Comparison of ENCODE assay signal across 13 cellular contexts in genomic region chr5:159448-160172, GRCh38. TPM values are rescaled to one million over a fixed set of nuclear protein-coding genes. Genes with fewer than 3 reads are reported as not detected.
DNase-seq lines count a peak whose midpoint lies in the region; ATAC-seq, FAIRE-seq and TF ChIP-seq lines count a peak whose summit lies in the region.
"Had no signal": no experiment of that assay in that cellular context is flagged by ENCODE, and none has a peak within 500 bp of the region (broad histone marks: within the 10 kb centered on the region; RNA-seq: fewer than 3 reads in every experiment).

No MANE protein-coding gene starts in this region.

- H3K79me2 ChIP-seq in HepG2 (ENCODE audit: insufficient read depth, low read length): no peaks in the 10 kb centered on the region

- no peak for TF ChIP-seq POLR2A in right lobe of liver (IDR thresholded peaks at IDR 0.05)
- TF ChIP-seq POLR2A in HepG2 (IDR thresholded peaks at IDR 0.05; ENCODE audit: insufficient read depth in 1 of 2, low read depth in 2 of 2, low read length in 2 of 2): no peak
- no peak for TF ChIP-seq POLR2A in uterus (IDR thresholded peaks at IDR 0.05)
- no peak for TF ChIP-seq POLR2A in GM12891 (IDR thresholded peaks at IDR 0.05; ENCODE audit: low read depth, low read length)

- TF ChIP-seq RAD21 in HepG2 (CRISPR knock-in tag; IDR thresholded peaks at IDR 0.05): no peak

- FAIRE-seq in HepG2 (lab: Jason Lieb, UNC) (no peak), GM12891 (lab: Jason Lieb, UNC) (no peak)

- no peak overlapping the region for H3K4me3 ChIP-seq in right lobe of liver
- no peak overlapping the region for H3K4me3 ChIP-seq in HepG2 (replicated peaks in 1 of 3; ENCODE audit: insufficient read depth in 1 of 3, low read depth in 2 of 3, low read length in 3 of 3)
- no peak overlapping the region for H3K4me3 ChIP-seq in adipocyte (ENCODE audit: low read length)
- no peak overlapping the region for H3K4me3 ChIP-seq in upper lobe of right lung
- H3K4me3 ChIP-seq in uterus: no peak overlapping the region
- H3K4me3 ChIP-seq: left lung had no signal

- intact Hi-C loops in right lobe of liver (cut with DNase I) (no loop called here), HepG2 (cut with micrococcal nuclease; ENCODE audit: unreplicated experiment) (no loop called here), upper lobe of right lung (cut with DNase I) (no loop called here), uterus (cut with DNase I; ENCODE audit: low total_unique reads) (no loop called here)

- ATAC-seq in right lobe of liver (no peak), HepG2 (no peak), upper lobe of right lung (no peak)
- ATAC-seq: left lung had no signal

- no peaks in the 10 kb centered on the region for H3K36me3 ChIP-seq in right lobe of liver
- no peaks in the 10 kb centered on the region for H3K36me3 ChIP-seq in HepG2 (replicated peaks in 1 of 2; ENCODE audit: control insufficient read depth in 1 of 2, insufficient read depth in 2 of 2, low read length in 2 of 2)
- no peaks in the 10 kb centered on the region for H3K36me3 ChIP-seq in adipocyte (ENCODE audit: control insufficient read depth, insufficient read depth, low read length, severe bottlenecking)
- no peaks in the 10 kb centered on the region for H3K36me3 ChIP-seq in upper lobe of right lung
- no peaks in the 10 kb centered on the region for H3K36me3 ChIP-seq in uterus
- H3K36me3 ChIP-seq: left lung had no signal

- no peaks in the 10 kb centered on the region for H3K4me1 ChIP-seq in right lobe of liver
- H3K4me1 ChIP-seq in HepG2 (ENCODE audit: insufficient read depth, low read length): no peaks in the 10 kb centered on the region
- no peaks in the 10 kb centered on the region for H3K4me1 ChIP-seq in adipocyte (ENCODE audit: control insufficient read depth, insufficient read depth, low read length)
- H3K4me1 ChIP-seq in upper lobe of right lung: no peaks in the 10 kb centered on the region
- no peaks in the 10 kb centered on the region for H3K4me1 ChIP-seq in uterus
- H3K4me1 ChIP-seq: left lung had no signal

- H3K27ac ChIP-seq in right lobe of liver (no peak overlapping the region), HepG2 (ENCODE audit: extremely low read length, insufficient read depth, low read length) (no peak overlapping the region), upper lobe of right lung (no peak overlapping the region), uterus (no peak overlapping the region)
- H3K27ac ChIP-seq: left lung had no signal

- no TSS peak for BruUV-seq in HepG2 (replicated peaks; lab: Mats Ljungman, UMichigan)

- POLR2A ChIA-PET in HepG2 (lab: Yijun Ruan, JAX): no interaction called here

- peak in 2 of 3 donors; percentile 18 to 31 for DNase-seq in right lobe of liver
- no peak for DNase-seq in HepG2 (ENCODE audit: low spot score)
- peak; percentile 33 for DNase-seq in adipocyte (ENCODE audit: low read depth)
- DNase-seq in hepatic stellate cell (ENCODE audit: low spot score): peak; percentile 72
- peak; percentile 47 for DNase-seq in upper lobe of right lung
- DNase-seq in uterus: no peak
- no peak for DNase-seq in GM12891 (ENCODE audit: insufficient read length, low spot score)
- no peak for DNase-seq in stimulated activated naive CD4-positive, alpha-beta T cell treated with Interleukin-2 at 50 U/mL for 16 hours (lab: John Stamatoyannopoulos, UW)
- DNase-seq: activated CD4-positive, alpha-beta memory T cell treated with anti-CD3 and anti-CD28 coated beads for 36 hours; activated naive CD4-positive, alpha-beta T cell treated with anti-CD3 and anti-CD28 coated beads, Interleukin-2, amount 50 U/mL, for 16 hours had no signal

- no peak overlapping the region for H3K4me2 ChIP-seq in HepG2 (ENCODE audit: low read depth, low read length)

- H4K20me1 ChIP-seq in HepG2 (ENCODE audit: insufficient read depth, low read length): no peaks in the 10 kb centered on the region

- WGBS in right lobe of liver (ENCODE audit: insufficient coverage, low coverage, low lambda C conversion rate, missing lambda C conversion rate): 59% methylated on average over 13 of the region's 19 CpGs
- 14% methylated on average over 18 of the region's 19 CpGs for WGBS in HepG2 (ENCODE audit: low lambda C conversion rate)

- H2AFZ ChIP-seq in HepG2 (ENCODE audit: low read length): no peak overlapping the region

- TF ChIP-seq EP300 in HepG2 (IDR thresholded peaks at IDR 0.05; ENCODE audit: low read depth in 2 of 2, low read length in 2 of 2) (no peak), HepG2 (CRISPR knock-in tag; IDR thresholded peaks at IDR 0.05; ENCODE audit: borderline replicate concordance) (no peak)

- H3K9me3 ChIP-seq in right lobe of liver: no peaks in the 10 kb centered on the region
- H3K9me3 ChIP-seq in HepG2 (ENCODE audit: low read length): no peaks in the 10 kb centered on the region
- no peaks in the 10 kb centered on the region for H3K9me3 ChIP-seq in adipocyte (ENCODE audit: control insufficient read depth, low read length)
- H3K9me3 ChIP-seq in upper lobe of right lung: no peaks in the 10 kb centered on the region
- H3K9me3 ChIP-seq in uterus: no peaks in the 10 kb centered on the region
- H3K9me3 ChIP-seq: left lung had no signal

- TF ChIP-seq CTCF in right lobe of liver (IDR thresholded peaks at IDR 0.05) (no peak), HepG2 (CRISPR knock-in tag; IDR thresholded peaks at IDR 0.05) (no peak), upper lobe of right lung (IDR thresholded peaks at IDR 0.05) (no peak), uterus (IDR thresholded peaks at IDR 0.05) (no peak)

- H3K9ac ChIP-seq in HepG2 (ENCODE audit: insufficient read depth, low read depth, low read length) (no peak overlapping the region), adipocyte (ENCODE audit: low read length) (no peak overlapping the region)

- CTCF ChIA-PET in HepG2 (lab: Yijun Ruan, JAX; ENCODE audit: low intra/inter-chr PET ratio, low total read pairs): no interaction called here

- in situ Hi-C loops in HepG2 (cut with HindIII; ENCODE audit: extremely low pct_ligation_motif_present, low pct_unique_long_range_greater_than_20kb): no loop called here

- no peaks in the 10 kb centered on the region for H3K27me3 ChIP-seq in right lobe of liver
- H3K27me3 ChIP-seq in HepG2 (ENCODE audit: control insufficient read depth in 1 of 2, insufficient read depth in 2 of 2, low read length in 2 of 2): peaks cover 13 to 69% of the 10 kb centered on the region in 2 experiments
- peaks cover 20% of the 10 kb centered on the region for H3K27me3 ChIP-seq in adipocyte (replicated peaks; ENCODE audit: control insufficient read depth, insufficient read depth, low read length)
- H3K27me3 ChIP-seq in upper lobe of right lung: no peaks in the 10 kb centered on the region
- no peaks in the 10 kb centered on the region for H3K27me3 ChIP-seq in uterus

RNA-seq across cellular contexts. Expression of gene LRRC14B, which starts 31.7 kb away (rescaled TPM):
- not detected for total RNA-seq in right lobe of liver
- total RNA-seq in HepG2 (2016; rRNA removed; fragmentation: Illumina TruSeq; extraction: Trizol): not detected in 2 replicates
- not detected in 2 replicates for total RNA-seq in HepG2 (2016; cell fraction: cytosol; rRNA removed; fragmentation: Illumina TruSeq; extraction: Trizol; ENCODE audit: low read depth)
- not detected in 2 replicates for total RNA-seq in HepG2 (2016; cell fraction: insoluble cytoplasmic fraction; rRNA removed; fragmentation: Illumina TruSeq; extraction: Trizol)
- not detected in 2 replicates for total RNA-seq in HepG2 (2016; cell fraction: membrane; rRNA removed; fragmentation: Illumina TruSeq; extraction: Trizol)
- not detected in 2 replicates for total RNA-seq in HepG2 (2016; cell fraction: nucleus; rRNA removed; fragmentation: Illumina TruSeq; extraction: Trizol)
- not detected in 2 replicates for polyA plus RNA-seq in HepG2 (2011; rRNA removed)
- not detected in 2 replicates for polyA plus RNA-seq in HepG2 (2011; cell fraction: cytosol; rRNA removed)
- not detected in 2 replicates for polyA plus RNA-seq in HepG2 (2011; cell fraction: nucleus; rRNA removed)
- not detected in 2 replicates for polyA plus RNA-seq in HepG2 (2012)
- polyA plus RNA-seq in HepG2 (2016; cell fraction: cytosol; fragmentation: Illumina TruSeq; extraction: Trizol; ENCODE audit: low read depth): not detected in 2 replicates
- not detected in 2 replicates for polyA plus RNA-seq in HepG2 (2016; cell fraction: insoluble cytoplasmic fraction; fragmentation: Illumina TruSeq; extraction: Trizol; ENCODE audit: low read depth)
- polyA plus RNA-seq in HepG2 (2016; cell fraction: membrane; fragmentation: Illumina TruSeq; extraction: Trizol; ENCODE audit: low read depth): not detected in 2 replicates
- polyA plus RNA-seq in HepG2 (2016; cell fraction: nucleus; fragmentation: Illumina TruSeq; extraction: Trizol; ENCODE audit: insufficient read depth, low read depth): not detected in 2 replicates
- polyA minus RNA-seq in HepG2 (2011; rRNA and poly(A)+ RNA removed; ENCODE audit: low replicate concordance): 0.14 TPM in 1 of 2 replicates, not detected in the other
- not detected in 2 replicates for polyA minus RNA-seq in HepG2 (2011; cell fraction: cytosol; rRNA and poly(A)+ RNA removed)
- polyA minus RNA-seq in HepG2 (2011; cell fraction: nucleus; rRNA and poly(A)+ RNA removed): not detected in 2 replicates
- total RNA-seq in upper lobe of right lung: not detected
- total RNA-seq in uterus: not detected
- polyA plus RNA-seq in GM12891 (2012; ENCODE audit: low read depth, missing spikeins): 0.10 TPM
- total RNA-seq: activated CD4-positive, alpha-beta memory T cell treated with anti-CD3 and anti-CD28 coated beads for 36 hours; dermis microvascular lymphatic vessel endothelial cell; glomerular endothelial cell; left lung had no signal

RNA-seq across cellular contexts. Expression of gene CCDC127, which starts 58.3 kb away (rescaled TPM):
- total RNA-seq in right lobe of liver: 1 to 10 TPM; 1.2 to 3.6 (median 2.2) TPM
- total RNA-seq in HepG2 (2016; rRNA removed; fragmentation: Illumina TruSeq; extraction: Trizol): 2.8 and 4.3 TPM in 2 replicates
- total RNA-seq in HepG2 (2016; cell fraction: cytosol; rRNA removed; fragmentation: Illumina TruSeq; extraction: Trizol; ENCODE audit: low read depth): 1.0 and 1.3 TPM in 2 replicates
- 2.2 and 4.2 TPM in 2 replicates for total RNA-seq in HepG2 (2016; cell fraction: insoluble cytoplasmic fraction; rRNA removed; fragmentation: Illumina TruSeq; extraction: Trizol)
- 1.4 and 2.0 TPM in 2 replicates for total RNA-seq in HepG2 (2016; cell fraction: membrane; rRNA removed; fragmentation: Illumina TruSeq; extraction: Trizol)
- 3.4 and 4.3 TPM in 2 replicates for total RNA-seq in HepG2 (2016; cell fraction: nucleus; rRNA removed; fragmentation: Illumina TruSeq; extraction: Trizol)
- 2.9 and 3.7 TPM in 2 replicates for polyA plus RNA-seq in HepG2 (2011; rRNA removed)
- polyA plus RNA-seq in HepG2 (2011; cell fraction: cytosol; rRNA removed): 2.6 and 3.2 TPM in 2 replicates
- 4.9 and 6.4 TPM in 2 replicates for polyA plus RNA-seq in HepG2 (2011; cell fraction: nucleus; rRNA removed)
- 5.0 and 5.2 TPM in 2 replicates for polyA plus RNA-seq in HepG2 (2012)
- 0.50 and 0.51 TPM in 2 replicates for polyA plus RNA-seq in HepG2 (2016; cell fraction: cytosol; fragmentation: Illumina TruSeq; extraction: Trizol; ENCODE audit: low read depth)
- 1.8 and 2.3 TPM in 2 replicates for polyA plus RNA-seq in HepG2 (2016; cell fraction: insoluble cytoplasmic fraction; fragmentation: Illumina TruSeq; extraction: Trizol; ENCODE audit: low read depth)
- 0.66 and 0.68 TPM in 2 replicates for polyA plus RNA-seq in HepG2 (2016; cell fraction: membrane; fragmentation: Illumina TruSeq; extraction: Trizol; ENCODE audit: low read depth)
- 8.7 and 9.9 TPM in 2 replicates for polyA plus RNA-seq in HepG2 (2016; cell fraction: nucleus; fragmentation: Illumina TruSeq; extraction: Trizol; ENCODE audit: insufficient read depth, low read depth)
- polyA minus RNA-seq in HepG2 (2011; rRNA and poly(A)+ RNA removed; ENCODE audit: low replicate concordance): 2.8 and 7.8 TPM in 2 replicates
- 2.0 TPM in 2 replicates for polyA minus RNA-seq in HepG2 (2011; cell fraction: cytosol; rRNA and poly(A)+ RNA removed)
- 6.7 and 8.1 TPM in 2 replicates for polyA minus RNA-seq in HepG2 (2011; cell fraction: nucleus; rRNA and poly(A)+ RNA removed)
- 5.5 TPM for total RNA-seq in upper lobe of right lung
- total RNA-seq in uterus: 10 to 100 TPM in 1 of 4 donors, 1 to 10 TPM in 3; 2.6 to 10.2 (median 6.0) TPM
- polyA plus RNA-seq in GM12891 (2012; ENCODE audit: low read depth, missing spikeins): 1.5 TPM

RNA-seq across cellular contexts. Expression of gene SDHA, which starts 58.5 kb away (rescaled TPM):
- 100 to 1,000 TPM; 165 to 223 (median 188) TPM for total RNA-seq in right lobe of liver
- total RNA-seq in HepG2 (2016; rRNA removed; fragmentation: Illumina TruSeq; extraction: Trizol): 192 and 240 TPM in 2 replicates
- 42.0 and 46.9 TPM in 2 replicates for total RNA-seq in HepG2 (2016; cell fraction: cytosol; rRNA removed; fragmentation: Illumina TruSeq; extraction: Trizol; ENCODE audit: low read depth)
- 168 and 247 TPM in 2 replicates for total RNA-seq in HepG2 (2016; cell fraction: insoluble cytoplasmic fraction; rRNA removed; fragmentation: Illumina TruSeq; extraction: Trizol)
- total RNA-seq in HepG2 (2016; cell fraction: membrane; rRNA removed; fragmentation: Illumina TruSeq; extraction: Trizol): 52.9 and 56.5 TPM in 2 replicates
- 141 and 179 TPM in 2 replicates for total RNA-seq in HepG2 (2016; cell fraction: nucleus; rRNA removed; fragmentation: Illumina TruSeq; extraction: Trizol)
- 156 and 185 TPM in 2 replicates for polyA plus RNA-seq in HepG2 (2011; rRNA removed)
- 110 and 117 TPM in 2 replicates for polyA plus RNA-seq in HepG2 (2011; cell fraction: cytosol; rRNA removed)
- 108 and 110 TPM in 2 replicates for polyA plus RNA-seq in HepG2 (2011; cell fraction: nucleus; rRNA removed)
- polyA plus RNA-seq in HepG2 (2012): 146 and 185 TPM in 2 replicates
- polyA plus RNA-seq in HepG2 (2016; cell fraction: cytosol; fragmentation: Illumina TruSeq; extraction: Trizol; ENCODE audit: low read depth): 12.6 and 16.7 TPM in 2 replicates
- 131 and 149 TPM in 2 replicates for polyA plus RNA-seq in HepG2 (2016; cell fraction: insoluble cytoplasmic fraction; fragmentation: Illumina TruSeq; extraction: Trizol; ENCODE audit: low read depth)
- polyA plus RNA-seq in HepG2 (2016; cell fraction: membrane; fragmentation: Illumina TruSeq; extraction: Trizol; ENCODE audit: low read depth): 23.0 and 24.9 TPM in 2 replicates
- 181 and 200 TPM in 2 replicates for polyA plus RNA-seq in HepG2 (2016; cell fraction: nucleus; fragmentation: Illumina TruSeq; extraction: Trizol; ENCODE audit: insufficient read depth, low read depth)
- 514 and 684 TPM in 2 replicates for polyA minus RNA-seq in HepG2 (2011; rRNA and poly(A)+ RNA removed; ENCODE audit: low replicate concordance)
- polyA minus RNA-seq in HepG2 (2011; cell fraction: cytosol; rRNA and poly(A)+ RNA removed): 123 and 151 TPM in 2 replicates
- 128 and 143 TPM in 2 replicates for polyA minus RNA-seq in HepG2 (2011; cell fraction: nucleus; rRNA and poly(A)+ RNA removed)
- total RNA-seq in upper lobe of right lung: 94.0 TPM
- 10 to 100 TPM; 39.1 to 97.1 (median 65.4) TPM for total RNA-seq in uterus
- 133 TPM for polyA plus RNA-seq in GM12891 (2012; ENCODE audit: low read depth, missing spikeins)

Comparison
In these comparisons a context has a peak if more than half of its experiments do, and no peak if none do; other contexts are left out.
1. DNase-seq: peak in right lobe of liver (2 of 3), adipocyte (single experiment), hepatic stellate cell (single experiment) and upper lobe of right lung (single experiment); none in HepG2 (single experiment), uterus (0 of 2), GM12891 (single experiment) and stimulated activated naive CD4-positive, alpha-beta T cell treated with Interleukin-2 at 50 U/mL for 16 hours (single experiment).